In the genomic region with DNA sequence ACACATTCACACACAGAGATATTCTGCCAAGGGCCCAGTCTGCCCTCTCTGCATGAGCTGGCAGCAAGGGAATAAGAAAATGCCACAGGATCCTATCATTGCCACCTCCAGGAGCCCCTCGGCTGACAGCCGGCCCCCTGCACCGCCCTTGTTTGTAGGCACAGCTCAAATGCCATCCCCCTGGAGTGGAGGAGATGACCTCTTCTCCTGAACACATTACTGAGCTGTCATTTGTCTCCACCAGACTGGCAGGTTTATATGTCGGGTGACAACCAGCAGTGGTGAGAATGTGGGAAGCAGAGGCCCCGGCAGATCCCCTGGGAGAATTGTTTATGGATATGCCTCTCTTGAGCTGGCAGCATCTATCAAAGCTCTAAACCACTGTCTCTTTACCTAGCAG, we compare ENCODE assay signal across 30 cellular contexts.
"Had no signal": no experiment of that assay in that cellular context is flagged by ENCODE, and none has a peak within 500 bp of the region (broad histone marks: within the 10 kb centered on the region; RNA-seq: fewer than 3 reads in every experiment).

No MANE protein-coding gene starts in this region.

- H3K4me3 ChIP-seq: coronary artery, dorsolateral prefrontal cortex, gastrocnemius medialis, heart left ventricle had no signal

- H3K27ac Mint-ChIP-seq: activated CD4-positive, alpha-beta T cell treated with anti-CD3 and anti-CD28 coated beads for 36 hours; activated CD4-positive, alpha-beta T cell treated with anti-CD3 and anti-CD28 coated beads, Interleukin-2, amount 10 ng/mL, durations not matched to agents 7 days and 5 days; activated CD8-positive, alpha-beta T cell treated with anti-CD3 and anti-CD28 coated beads for 36 hours; activated naive CD8-positive, alpha-beta T cell; activated T-helper 17 cell treated with anti-CD3 and anti-CD28 coated beads, Interleukin-2, amount 50 U/mL, for 72 hours; dendritic cell treated with granulocyte-macrophage colony-stimulating factor and Interleukin-4, amounts not matched to agents 40 ng/mL and 50 ng/mL, for 4 days; endodermal cell; T-helper 2 cell treated with Interferon-gamma antibody and Interleukin-4, amounts not matched to agents 5 μg/mL and 100 μg/mL, for 36 hours had no signal

- H3K9me3 ChIP-seq: gastrocnemius medialis had no signal

- H3K36me3 ChIP-seq: brain microvascular endothelial cell, gastrocnemius medialis, heart left ventricle had no signal

- H3K27ac ChIP-seq: brain microvascular endothelial cell, coronary artery, dorsolateral prefrontal cortex, foreskin keratinocyte, gastrocnemius medialis, heart left ventricle had no signal

- DNase-seq: activated CD4-positive, alpha-beta T cell treated with anti-CD3 and anti-CD28 coated beads for 36 hours; activated CD4-positive, alpha-beta T cell treated with anti-CD3 and anti-CD28 coated beads, Interleukin-2, amount 10 ng/mL, durations not matched to agents 7 days and 5 days; activated CD4-positive, alpha-beta T cell treated with anti-CD3 and anti-CD28 coated beads, Interleukin-2, amount 50 U/mL, for 48 hours; activated CD4-positive, CD25-positive, alpha-beta regulatory T cell; activated CD4-positive, CD25-positive, alpha-beta regulatory T cell treated with anti-CD3 and anti-CD28 coated beads, Interleukin-2, amount 50 U/mL, for 72 hours; activated CD8-positive, alpha-beta memory T cell treated with anti-CD3 and anti-CD28 coated beads for 24 hours; activated CD8-positive, alpha-beta T cell treated with anti-CD3 and anti-CD28 coated beads for 36 hours; activated effector memory CD4-positive, alpha-beta T cell treated with Interleukin-2 at 50 U/mL for 16 hours; activated gamma-delta T cell treated with Interleukin-2 at 50 U/mL for 16 hours; activated naive CD4-positive, alpha-beta T cell treated with anti-CD3 and anti-CD28 coated beads, Interleukin-2, amount 50 U/mL, for 16 hours; activated naive CD4-positive, alpha-beta T cell treated with Interleukin-2 at 50 U/mL for 16 hours; activated T-cell treated with anti-CD3 and anti-CD28 coated beads, Interleukin-2, amount 50 U/mL, for 4 hours; amniotic stem cell; anterior cingulate cortex; brain microvascular endothelial cell; dorsolateral prefrontal cortex; effector memory CD4-positive, alpha-beta T cell; endodermal cell; foreskin keratinocyte; gastrocnemius medialis; glutamatergic neuron; heart left ventricle; hypothalamus; T1000 had no signal

- H3K9me3 Mint-ChIP-seq: activated CD4-positive, alpha-beta T cell treated with anti-CD3 and anti-CD28 coated beads, Interleukin-2, amount 10 ng/mL, durations not matched to agents 7 days and 5 days; activated CD8-positive, alpha-beta T cell treated with anti-CD3 and anti-CD28 coated beads for 36 hours; activated T-cell treated with anti-CD3 and anti-CD28 coated beads, Interleukin-2, amount 50 U/mL, for 4 hours; activated T-helper 17 cell treated with anti-CD3 and anti-CD28 coated beads, Interleukin-2, amount 50 U/mL, for 72 hours; central memory CD8-positive, alpha-beta T cell; dendritic cell treated with granulocyte-macrophage colony-stimulating factor and Interleukin-4, amounts not matched to agents 40 ng/mL and 50 ng/mL, for 4 days; endodermal cell; T-helper 2 cell treated with Interferon-gamma antibody and Interleukin-4, amounts not matched to agents 5 μg/mL and 100 μg/mL, for 36 hours had no signal

- H3K4me3 Mint-ChIP-seq: activated CD4-positive, alpha-beta T cell treated with anti-CD3 and anti-CD28 coated beads for 36 hours; activated CD4-positive, alpha-beta T cell treated with anti-CD3 and anti-CD28 coated beads, Interleukin-2, amount 10 ng/mL, durations not matched to agents 7 days and 5 days; activated CD8-positive, alpha-beta T cell treated with anti-CD3 and anti-CD28 coated beads for 36 hours; activated naive CD8-positive, alpha-beta T cell; activated T-cell treated with anti-CD3 and anti-CD28 coated beads, Interleukin-2, amount 50 U/mL, for 4 hours; activated T-helper 17 cell treated with anti-CD3 and anti-CD28 coated beads, Interleukin-2, amount 50 U/mL, for 72 hours; central memory CD8-positive, alpha-beta T cell; dendritic cell treated with granulocyte-macrophage colony-stimulating factor and Interleukin-4, amounts not matched to agents 40 ng/mL and 50 ng/mL, for 4 days; endodermal cell; T-helper 2 cell treated with Interferon-gamma antibody and Interleukin-4, amounts not matched to agents 5 μg/mL and 100 μg/mL, for 36 hours had no signal

- H3K27me3 Mint-ChIP-seq: activated CD8-positive, alpha-beta T cell treated with anti-CD3 and anti-CD28 coated beads for 36 hours had no signal

- H3K4me1 ChIP-seq: foreskin keratinocyte, gastrocnemius medialis, heart left ventricle had no signal

- H3K27me3 ChIP-seq: brain microvascular endothelial cell, foreskin keratinocyte, gastrocnemius medialis had no signal

- H3K36me3 Mint-ChIP-seq: activated naive CD8-positive, alpha-beta T cell had no signal

- H3K4me1 Mint-ChIP-seq: activated CD4-positive, alpha-beta T cell treated with anti-CD3 and anti-CD28 coated beads for 36 hours; activated CD4-positive, alpha-beta T cell treated with anti-CD3 and anti-CD28 coated beads, Interleukin-2, amount 10 ng/mL, durations not matched to agents 7 days and 5 days; activated T-helper 17 cell treated with anti-CD3 and anti-CD28 coated beads, Interleukin-2, amount 50 U/mL, for 72 hours; central memory CD8-positive, alpha-beta T cell; endodermal cell had no signal
